10 cellular contexts compared by ENCODE assay signal in genomic region chr1:89311757-89312156, GRCh38. TPM values are rescaled to one million over a fixed set of nuclear protein-coding genes. Genes with fewer than 3 reads are reported as not detected.
DNase-seq lines count a peak whose midpoint lies in the region; ATAC-seq and TF ChIP-seq lines count a peak whose summit lies in the region.
"Had no signal": no experiment of that assay in that cellular context is flagged by ENCODE, and none has a peak within 500 bp of the region (broad histone marks: within the 10 kb centered on the region; RNA-seq: fewer than 3 reads in every experiment).

No MANE protein-coding gene starts in this region.

- H3K27me3 ChIP-seq in CD8-positive, alpha-beta memory T cell (ENCODE audit: insufficient read depth, low read length, poor library complexity, severe bottlenecking): no peaks in the 10 kb centered on the region
- no peaks in the 10 kb centered on the region for H3K27me3 ChIP-seq in lower lobe of right lung (ENCODE audit: low read depth)

- peaks cover 48% of the 10 kb centered on the region for H3K4me1 ChIP-seq in CD8-positive, alpha-beta memory T cell (ENCODE audit: insufficient read depth, low read length)
- H3K4me1 ChIP-seq in lower lobe of right lung: peaks cover 25% of the 10 kb centered on the region

- H3K27ac Mint-ChIP-seq in CD8-positive, alpha-beta memory T cell: peak overlapping the region; percentile 63 to 95 (median 84)
- peak overlapping the region; percentile 96 for H3K27ac Mint-ChIP-seq in activated naive CD8-positive, alpha-beta T cell treated with anti-CD3 and anti-CD28 coated beads for 36 hours

- TF ChIP-seq POLR2A in erythroblast (IDR thresholded peaks at IDR 0.05; ENCODE audit: low read length): no peak

- H3K27ac ChIP-seq in CD8-positive, alpha-beta memory T cell (ENCODE audit: low read depth, low read length): no peak overlapping the region
- peak overlapping the region; percentile 71 for H3K27ac ChIP-seq in lower lobe of right lung
- H3K27ac ChIP-seq in substantia nigra (ENCODE audit: low read depth, low read length, poor library complexity, severe bottlenecking): no peak overlapping the region

- peak; percentile 61 for ATAC-seq in HG02678 (IDR thresholded peaks at IDR 0.05; ENCODE audit: unreplicated experiment)
- ATAC-seq in lower lobe of right lung: peak; percentile 30 to 59
- no peak for ATAC-seq in HG02973 (IDR thresholded peaks at IDR 0.05; ENCODE audit: unreplicated experiment)

- H3K4me3 Mint-ChIP-seq in CD8-positive, alpha-beta memory T cell: peak overlapping the region in 6 of 7 donors; percentile 8 to 71 (median 52)
- no peak overlapping the region for H3K4me3 Mint-ChIP-seq in activated naive CD8-positive, alpha-beta T cell treated with anti-CD3 and anti-CD28 coated beads for 36 hours

- H3K36me3 ChIP-seq in CD8-positive, alpha-beta memory T cell (ENCODE audit: insufficient read depth, low read length): no peaks in the 10 kb centered on the region
- no peaks in the 10 kb centered on the region for H3K36me3 ChIP-seq in lower lobe of right lung

- H3K9me3 ChIP-seq in CD8-positive, alpha-beta memory T cell (ENCODE audit: low read length): no peaks in the 10 kb centered on the region
- H3K9me3 ChIP-seq in lower lobe of right lung: peaks cover 5% of the 10 kb centered on the region

- H3K27me3 Mint-ChIP-seq in CD8-positive, alpha-beta memory T cell: no peaks in the 10 kb centered on the region
- H3K27me3 Mint-ChIP-seq in activated naive CD8-positive, alpha-beta T cell treated with anti-CD3 and anti-CD28 coated beads for 36 hours: no peaks in the 10 kb centered on the region

- no peak overlapping the region for H3K4me3 ChIP-seq in CD8-positive, alpha-beta memory T cell (ENCODE audit: low read length)
- H3K4me3 ChIP-seq in lower lobe of right lung: no peak overlapping the region

- TF ChIP-seq CTCF in lower lobe of right lung (IDR thresholded peaks at IDR 0.05): no peak

- POLR2A ChIA-PET in CD8-positive, alpha-beta memory T cell (lab: Charles Lee): no interaction called here

- peaks cover 2 to 33% (median 6%) of the 10 kb centered on the region in 3 donors for H3K36me3 Mint-ChIP-seq in CD8-positive, alpha-beta memory T cell
- H3K36me3 Mint-ChIP-seq in activated naive CD8-positive, alpha-beta T cell treated with anti-CD3 and anti-CD28 coated beads for 36 hours: peaks cover 38% of the 10 kb centered on the region

- intact Hi-C loops in lower lobe of right lung (cut with DNase I): no loop called here

- peaks cover 5 to 15% (median 10%) of the 10 kb centered on the region in 5 donors for H3K9me3 Mint-ChIP-seq in CD8-positive, alpha-beta memory T cell
- H3K9me3 Mint-ChIP-seq in activated naive CD8-positive, alpha-beta T cell treated with anti-CD3 and anti-CD28 coated beads for 36 hours: peaks cover 32% of the 10 kb centered on the region

- peak in 1 of 5 donors; percentile 7 for DNase-seq in CD8-positive, alpha-beta memory T cell
- DNase-seq in activated naive CD8-positive, alpha-beta T cell treated with anti-CD3 and anti-CD28 coated beads for 36 hours: no peak
- DNase-seq in lower lobe of right lung (no peak), erythroblast (lab: John Stamatoyannopoulos, UW) (no peak), substantia nigra (lab: John Stamatoyannopoulos, UW) (no peak)
- DNase-seq in activated CD4-positive, CD25-positive, alpha-beta regulatory T cell treated with anti-CD3 and anti-CD28 coated beads, Interleukin-2, amount 50 U/mL, for 72 hours: no peak
- DNase-seq: stimulated activated CD4-positive, alpha-beta T cell treated with anti-CD3 and anti-CD28 coated beads, Interleukin-1b, Interleukin-23, amount 100 ng/mL, for 48 hours had no signal

- H3K4me1 Mint-ChIP-seq in CD8-positive, alpha-beta memory T cell: peaks cover 41 to 55% (median 48%) of the 10 kb centered on the region in 3 donors
- peaks cover 35% of the 10 kb centered on the region for H3K4me1 Mint-ChIP-seq in activated naive CD8-positive, alpha-beta T cell treated with anti-CD3 and anti-CD28 coated beads for 36 hours

- CTCF ChIA-PET in CD8-positive, alpha-beta memory T cell (lab: Charles Lee): interaction anchor here (1.4 to 2.2 kb wide), 3 partner anchors 11 to 46 kb away, joined by 4 to 7 read pairs (median 7); no protein-coding TSS in a partner anchor

RNA-seq across cellular contexts. Expression of gene GBP5, which starts 39.1 kb away (rescaled TPM):
- 10 to 100 TPM; 67.2 to 74.5 TPM for total RNA-seq in CD8-positive, alpha-beta memory T cell
- polyA plus RNA-seq in CD8-positive, alpha-beta memory T cell: 180 TPM
- 100 to 1,000 TPM; 186 to 187 TPM for total RNA-seq in activated naive CD8-positive, alpha-beta T cell treated with anti-CD3 and anti-CD28 coated beads for 36 hours
- total RNA-seq in lower lobe of right lung: 9.6 TPM

RNA-seq across cellular contexts. Expression of gene GBP6, which starts 52.1 kb away (rescaled TPM):
- total RNA-seq in CD8-positive, alpha-beta memory T cell: under 1 TPM; 0.13 to 0.22 TPM
- 0.63 TPM for polyA plus RNA-seq in CD8-positive, alpha-beta memory T cell
- under 1 TPM; 0.23 to 0.38 TPM for total RNA-seq in activated naive CD8-positive, alpha-beta T cell treated with anti-CD3 and anti-CD28 coated beads for 36 hours
- 0.68 TPM for total RNA-seq in lower lobe of right lung
- total RNA-seq: lung microvascular endothelial cell had no signal
